20 cellular contexts compared by ENCODE assay signal in the genomic region with DNA sequence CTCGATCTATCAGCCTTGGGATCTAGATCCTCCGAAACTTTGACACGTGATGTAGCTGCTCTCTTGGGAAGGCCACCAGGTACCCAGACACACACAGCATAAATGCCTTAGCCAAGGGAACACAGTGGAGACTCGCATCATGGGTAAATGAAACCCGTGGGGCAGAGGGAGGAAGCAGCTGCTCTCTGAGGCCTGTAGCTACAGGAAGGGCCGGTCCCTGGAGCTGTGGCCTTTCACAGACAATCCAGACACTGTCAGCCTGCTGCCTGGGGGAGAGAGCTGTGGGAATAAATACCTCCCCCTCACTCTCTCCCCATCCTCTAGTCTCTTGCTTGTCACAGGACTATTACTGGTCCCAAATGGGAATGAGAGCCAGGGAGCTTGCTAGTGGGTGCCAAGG.
DNase-seq lines count a peak whose midpoint lies in the region; TF ChIP-seq lines count a peak whose summit lies in the region.
"Had no signal": no experiment of that assay in that cellular context is flagged by ENCODE, and none has a peak within 500 bp of the region (broad histone marks: within the 10 kb centered on the region; RNA-seq: fewer than 3 reads in every experiment).

No MANE protein-coding gene starts in this region.

- H3K79me1 ChIP-seq in mesendoderm (ENCODE audit: low read length): no peaks in the 10 kb centered on the region

- no peak overlapping the region for H2BK15ac ChIP-seq in mesendoderm (replicated peaks; ENCODE audit: low read depth)

- TF ChIP-seq CTCF in BE2C (IDR thresholded peaks at IDR 0.05; ENCODE audit: low read depth, low read length): no peak
- no peak for TF ChIP-seq CTCF in endothelial cell (IDR thresholded peaks at IDR 0.05; ENCODE audit: unreplicated experiment)
- TF ChIP-seq CTCF in nephron progenitor cell (IDR thresholded peaks at IDR 0.05): no peak

- H3K9ac ChIP-seq in mesendoderm (ENCODE audit: low read length): no peak overlapping the region
- H3K9ac ChIP-seq: GM23248 had no signal

- H3K4me3 ChIP-seq in BE2C (ENCODE audit: low read depth, low read length) (no peak overlapping the region), mesendoderm (ENCODE audit: low read length) (no peak overlapping the region)
- H3K4me3 ChIP-seq: GM12878, GM23248 had no signal

- no peak overlapping the region for H3K23ac ChIP-seq in mesendoderm (ENCODE audit: low read length)

- no peaks in the 10 kb centered on the region for H3K9me3 Mint-ChIP-seq in endothelial cell (ENCODE audit: unreplicated experiment)
- no peaks in the 10 kb centered on the region for H3K9me3 Mint-ChIP-seq in nephron progenitor cell
- H3K9me3 Mint-ChIP-seq: IgD-negative memory B cell had no signal

- no peak overlapping the region for H3K18ac ChIP-seq in mesendoderm (ENCODE audit: low read length)

- H3K79me2 ChIP-seq in mesendoderm (ENCODE audit: control insufficient read depth, insufficient read depth, low read length): no peaks in the 10 kb centered on the region

- H3K27me3 Mint-ChIP-seq in endothelial cell (ENCODE audit: unreplicated experiment): no peaks in the 10 kb centered on the region
- no peaks in the 10 kb centered on the region for H3K27me3 Mint-ChIP-seq in nephron progenitor cell (ENCODE audit: low read depth, poor library complexity)
- H3K27me3 Mint-ChIP-seq: IgD-negative memory B cell had no signal

- H3K4me1 Mint-ChIP-seq in endothelial cell (ENCODE audit: unreplicated experiment) (no peaks in the 10 kb centered on the region), nephron progenitor cell (peaks cover 10% of the 10 kb centered on the region)
- H3K4me1 Mint-ChIP-seq: CD4-positive, alpha-beta memory T cell; IgD-negative memory B cell had no signal

- H2BK5ac ChIP-seq in mesendoderm (ENCODE audit: low read length): no peak overlapping the region

- WGBS in mesendoderm (ENCODE audit: extremely low coverage, insufficient coverage, low lambda C conversion rate): no CpG with 5 or more reads among the region's 6 CpGs

- DNase-seq in BE2C (peak; percentile 36), COLO829 (ENCODE audit: low spot score) (peak; percentile 11), endothelial cell (ENCODE audit: low spot score) (peak; percentile 17), nephron progenitor cell (no peak), ureter (ENCODE audit: low spot score) (no peak), mesendoderm (no peak), A172 (ENCODE audit: low spot score) (no peak)
- no peak for DNase-seq in activated CD4-positive, CD25-positive, alpha-beta regulatory T cell treated with anti-CD3 and anti-CD28 coated beads, Interleukin-2, amount 50 U/mL, for 72 hours
- DNase-seq: ACHN; AML-193; CD4-positive, alpha-beta memory T cell; DMS79 treated with DMSO at 0.1 percent for 48 hours; GDM1; GM23248; Kasumi-1; NCI-H1417; SHP77 treated with DMSO at 0.1 percent for 48 hours had no signal

- H3K4ac ChIP-seq in mesendoderm (ENCODE audit: low read depth, low read length): no peak overlapping the region

- H3K27ac ChIP-seq in mesendoderm (ENCODE audit: low read depth, low read length): no peak overlapping the region
- H3K27ac ChIP-seq: GM23248, HL-60 had no signal

- H2BK120ac ChIP-seq in mesendoderm (ENCODE audit: low read depth, low read length): no peak overlapping the region

- H3K4me1 ChIP-seq in BE2C (peaks cover 9% of the 10 kb centered on the region), mesendoderm (ENCODE audit: control insufficient read depth, low read depth, low read length) (no peaks in the 10 kb centered on the region)

- H3K36me3 ChIP-seq in BE2C: no peaks in the 10 kb centered on the region
- H3K36me3 ChIP-seq in mesendoderm (ENCODE audit: control insufficient read depth, insufficient read depth, low read length): no peaks in the 10 kb centered on the region

- H3K27ac Mint-ChIP-seq in endothelial cell (ENCODE audit: unreplicated experiment) (no peak overlapping the region), nephron progenitor cell (peak overlapping the region; percentile 37)
- H3K27ac Mint-ChIP-seq: IgD-negative memory B cell had no signal

- no peak overlapping the region for H3K4me3 Mint-ChIP-seq in endothelial cell (ENCODE audit: unreplicated experiment)
- H3K4me3 Mint-ChIP-seq in nephron progenitor cell: no peak overlapping the region
- H3K4me3 Mint-ChIP-seq: CD4-positive, alpha-beta memory T cell; IgD-negative memory B cell had no signal

- H2AK5ac ChIP-seq in mesendoderm (ENCODE audit: low read length): no peak overlapping the region

- no peak overlapping the region for H4K5ac ChIP-seq in mesendoderm (ENCODE audit: low read length)

- H3K36me3 Mint-ChIP-seq in endothelial cell (ENCODE audit: low read depth, unreplicated experiment) (no peaks in the 10 kb centered on the region), nephron progenitor cell (ENCODE audit: low read depth) (no peaks in the 10 kb centered on the region)
- H3K36me3 Mint-ChIP-seq: CD4-positive, alpha-beta memory T cell; IgD-negative memory B cell had no signal

- no peak overlapping the region for H3K4me2 ChIP-seq in mesendoderm (ENCODE audit: low read length)

- no peak overlapping the region for H3K56ac ChIP-seq in mesendoderm (ENCODE audit: low read length)

- no peaks in the 10 kb centered on the region for H3K27me3 ChIP-seq in BE2C
- H3K27me3 ChIP-seq in mesendoderm (ENCODE audit: insufficient read depth, low read length, poor library complexity): no peaks in the 10 kb centered on the region

- no peaks in the 10 kb centered on the region; the same call in 1 of the 2 replicates for H3K9me3 ChIP-seq in BE2C

- H4K8ac ChIP-seq in mesendoderm (ENCODE audit: low read depth, low read length): no peak overlapping the region

Comparison
In these comparisons a context has a peak if more than half of its experiments do, and no peak if none do; other contexts are left out.
1. DNase-seq: peak in BE2C (single experiment), COLO829 (single experiment) and endothelial cell (single experiment); none in nephron progenitor cell (single experiment), ureter (single experiment), activated CD4-positive, CD25-positive, alpha-beta regulatory T cell treated with anti-CD3 and anti-CD28 coated beads, Interleukin-2, amount 50 U/mL, for 72 hours (single experiment), mesendoderm (single experiment) and A172 (single experiment).